19 cellular contexts compared by ENCODE assay signal in genomic region chr3:73258057-73258456, GRCh38.
"Had no signal": no experiment of that assay in that cellular context is flagged by ENCODE, and none has a peak within 500 bp of the region (broad histone marks: within the 10 kb centered on the region; RNA-seq: fewer than 3 reads in every experiment).

No MANE protein-coding gene starts in this region.

- H3K4me1 Mint-ChIP-seq: T-cell had no signal

- H3K27ac Mint-ChIP-seq: T-cell had no signal

- H3K27ac ChIP-seq: RWPE1 had no signal

- DNase-seq: IMR-90, Kasumi-1, KG1, MM.1S, NCI-H1092 treated with DMSO at 0.1 percent for 48 hours, NCI-H1436 treated with DMSO at 0.1 percent for 48 hours, NCI-H1694, NCI-H187 treated with DMSO at 0.1 percent for 48 hours, NCI-H2029 treated with DMSO at 0.1 percent for 48 hours, NCI-H2171 treated with DMSO at 0.1 percent for 48 hours, NCI-H2227 treated with DMSO at 0.1 percent for 48 hours, PC-3, SHP77, SK-N-SH, SW 1271, T-cell had no signal

- ATAC-seq: HepG2, Panc1, PC-3, T-cell had no signal

- H3K36me3 Mint-ChIP-seq: T-cell had no signal

- H3K9me3 ChIP-seq: SK-N-SH had no signal

- H3K4me3 Mint-ChIP-seq: T-cell had no signal
